Comparison of ENCODE assay signal across 6 cellular contexts in genomic region chr16:16104804-16105141, GRCh38.
A peak's percentile ranks its signal among the peaks of the same experiment; 100 is the strongest.
DNase-seq lines count a peak whose midpoint lies in the region; ATAC-seq, FAIRE-seq and TF ChIP-seq lines count a peak whose summit lies in the region.
"Not testable (repeated sequence)": the region's sequence is repeated elsewhere in the genome, so short reads cannot be mapped to it uniquely, and the experiment has no call there.

No MANE protein-coding gene starts in this region.

- H3K9me2 ChIP-seq in OCI-LY1 (ENCODE audit: low read depth, low read length); SU-DHL-6 (replicated peaks; ENCODE audit: insufficient read depth, low read length): not testable (repeated sequence)

- TF ChIP-seq POLR2A in K562 (conservative IDR thresholded peaks at IDR 0.05); HepG2 (IDR thresholded peaks at IDR 0.05; ENCODE audit: insufficient read depth in 1 of 2, low read depth in 2 of 2, low read length in 2 of 2); sigmoid colon (IDR thresholded peaks at IDR 0.05): not testable (repeated sequence)

- TF ChIP-seq RAD21 in K562 (CRISPR knock-in tag; conservative IDR thresholded peaks at IDR 0.05 in 1 of 2, IDR thresholded peaks at IDR 0.05 in 1 of 2); HepG2 (CRISPR knock-in tag; IDR thresholded peaks at IDR 0.05): not testable (repeated sequence)

- CTCF ChIA-PET in K562 (lab: Yijun Ruan, JAX; ENCODE audit: low intra/inter-chr PET ratio); HepG2 (lab: Yijun Ruan, JAX; ENCODE audit: low intra/inter-chr PET ratio, low total read pairs): not testable (repeated sequence)

- peak overlapping the region in 5 of 11 experiments; percentile 36 to 63 (median 46); a peak in 8 of 22 replicates for H3K27ac ChIP-seq in BLaER1 treated with 17β-estradiol and CSF1 and Interleukin-3, amounts not matched to agents 10 nM and 100 nM
- H3K27ac ChIP-seq in OCI-LY1 (ENCODE audit: low read depth, low read length, poor library complexity, severe bottlenecking) (peak overlapping the region; percentile 94), SU-DHL-6 (ENCODE audit: low read depth, low read length) (peak overlapping the region; percentile 95), sigmoid colon (peak overlapping the region; percentile 12 to 89 (median 34))
- not testable (repeated sequence) for H3K27ac ChIP-seq in K562 (ENCODE audit: extremely low read depth, low read depth, low read length); HepG2 (ENCODE audit: extremely low read length, insufficient read depth, low read length)

- peaks cover 0 to 51% (median 6%) of the 10 kb centered on the region in 11 experiments; a peak in 9 of 22 replicates for H4K20me1 ChIP-seq in BLaER1 treated with 17β-estradiol and CSF1 and Interleukin-3, amounts not matched to agents 10 nM and 100 nM
- not testable (repeated sequence) for H4K20me1 ChIP-seq in OCI-LY1 (ENCODE audit: insufficient read depth, low read length); SU-DHL-6 (ENCODE audit: low read depth, low read length); K562 (replicated peaks; ENCODE audit: control insufficient read depth, insufficient read depth, low read length); HepG2 (ENCODE audit: insufficient read depth, low read length)

- H3K9me3 ChIP-seq in BLaER1 treated with 17β-estradiol and CSF1 and Interleukin-3, amounts not matched to agents 10 nM and 100 nM (replicated peaks in 1 of 11), result peaks cover 0 to 19% (median 4%) of the 10 kb centered on the region in 11 experiments; a peak in 7 of 22 replicates
- not testable (repeated sequence) for H3K9me3 ChIP-seq in OCI-LY1 (ENCODE audit: low read length); SU-DHL-6 (ENCODE audit: insufficient read depth, low read length); K562 (replicated peaks; ENCODE audit: control insufficient read depth, insufficient read depth, low read depth, low read length); HepG2 (ENCODE audit: low read length); sigmoid colon

- not testable (repeated sequence) for BruUV-seq in K562 (replicated peaks; lab: Mats Ljungman, UMichigan); HepG2 (replicated peaks; lab: Mats Ljungman, UMichigan)

- peak overlapping the region in 4 of 11 experiments; percentile 32 to 62 (median 53); a peak in 8 of 22 replicates for H3K9ac ChIP-seq in BLaER1 treated with 17β-estradiol and CSF1 and Interleukin-3, amounts not matched to agents 10 nM and 100 nM
- H3K9ac ChIP-seq in OCI-LY1 (ENCODE audit: low read length), result peak overlapping the region; percentile 55
- peak overlapping the region; percentile 33; the same call in 1 of the 2 replicates for H3K9ac ChIP-seq in SU-DHL-6 (ENCODE audit: low read length)
- H3K9ac ChIP-seq in K562 (ENCODE audit: insufficient read depth in 1 of 2, low read depth in 2 of 2, low read length in 2 of 2); HepG2 (ENCODE audit: insufficient read depth, low read depth, low read length): not testable (repeated sequence)

- DNase-seq in K562 (ENCODE audit: extremely low read depth in 1 of 4, low spot score in 3 of 4); HepG2 (ENCODE audit: low spot score); sigmoid colon: not testable (repeated sequence)

- H3K27me3 ChIP-seq in BLaER1 treated with 17β-estradiol and CSF1 and Interleukin-3, amounts not matched to agents 10 nM and 100 nM; OCI-LY1 (ENCODE audit: insufficient read depth, low read length); SU-DHL-6 (ENCODE audit: low read length); K562 (ENCODE audit: control insufficient read depth in 2 of 2, insufficient read depth in 2 of 2, low read length in 2 of 2); HepG2 (ENCODE audit: control insufficient read depth in 1 of 2, insufficient read depth in 2 of 2, low read length in 2 of 2); sigmoid colon: not testable (repeated sequence)

- peaks cover 19 to 73% (median 64%) of the 10 kb centered on the region in 10 experiments for H3K4me1 ChIP-seq in BLaER1 treated with 17β-estradiol and CSF1 and Interleukin-3, amounts not matched to agents 10 nM and 100 nM
- peaks cover 41% of the 10 kb centered on the region for H3K4me1 ChIP-seq in OCI-LY1 (ENCODE audit: insufficient read depth, low read length, severe bottlenecking)
- H3K4me1 ChIP-seq in K562 (replicated peaks in 1 of 2; ENCODE audit: control insufficient read depth in 2 of 2, insufficient read depth in 2 of 2, low read length in 2 of 2); HepG2 (ENCODE audit: insufficient read depth, low read length): not testable (repeated sequence)
- H3K4me1 ChIP-seq in sigmoid colon, result peaks cover 0 to 43% (median 34%) of the 10 kb centered on the region in 4 donors

- not testable (repeated sequence) for TF ChIP-seq CTCF in OCI-LY1 (IDR thresholded peaks at IDR 0.05; ENCODE audit: low read length); SU-DHL-6 (IDR thresholded peaks at IDR 0.05; ENCODE audit: insufficient read depth, low read length, poor library complexity, severe bottlenecking); K562 (IDR thresholded peaks at IDR 0.05 in 2 of 3, conservative IDR thresholded peaks at IDR 0.05 in 1 of 3; ENCODE audit: insufficient read depth in 2 of 3, low read depth in 1 of 3, low read length in 3 of 3); HepG2 (CRISPR knock-in tag; IDR thresholded peaks at IDR 0.05); sigmoid colon (IDR thresholded peaks at IDR 0.05)

- ATAC-seq in K562, HepG2: not testable (repeated sequence)

- POLR2A ChIA-PET in K562 (lab: Yijun Ruan, JAX), result interaction anchor here (0.6 to 1.5 kb wide), 3 partner anchors 8 to 12 kb away, joined by 4 to 5 read pairs (median 4); no protein-coding TSS in a partner anchor
- POLR2A ChIA-PET in HepG2 (lab: Yijun Ruan, JAX), result not testable (repeated sequence)

- FAIRE-seq in K562 (lab: Jason Lieb, UNC); HepG2 (lab: Jason Lieb, UNC): not testable (repeated sequence)

- intact Hi-C loops in K562 (cut with micrococcal nuclease); HepG2 (cut with micrococcal nuclease; ENCODE audit: unreplicated experiment); sigmoid colon (cut with DNase I): not testable (repeated sequence)

- in situ Hi-C loops in K562 (cut with MboI); HepG2 (cut with HindIII; ENCODE audit: extremely low pct_ligation_motif_present, low pct_unique_long_range_greater_than_20kb): not testable (repeated sequence)

- H3K4me2 ChIP-seq in BLaER1 treated with 17β-estradiol and CSF1 and Interleukin-3, amounts not matched to agents 10 nM and 100 nM, result peak overlapping the region in 10 of 11 experiments; percentile 18 to 85 (median 68); a peak in 18 of 22 replicates
- H3K4me2 ChIP-seq in OCI-LY1 (ENCODE audit: low read length) (peak overlapping the region; percentile 59), SU-DHL-6 (ENCODE audit: low read depth, low read length, poor library complexity, severe bottlenecking) (peak overlapping the region; percentile 59)
- H3K4me2 ChIP-seq in K562 (ENCODE audit: insufficient read depth, low read length); HepG2 (ENCODE audit: low read depth, low read length): not testable (repeated sequence)

- H3K4me3 ChIP-seq in BLaER1 treated with 17β-estradiol and CSF1 and Interleukin-3, amounts not matched to agents 10 nM and 100 nM; K562; HepG2 (replicated peaks in 1 of 3; ENCODE audit: insufficient read depth in 1 of 3, low read depth in 2 of 3, low read length in 3 of 3); sigmoid colon: not testable (repeated sequence)
- H3K4me3 ChIP-seq in OCI-LY1 (ENCODE audit: low read depth, low read length, poor library complexity, severe bottlenecking) (peak overlapping the region; percentile 30), SU-DHL-6 (ENCODE audit: insufficient read depth, low read length, poor library complexity, severe bottlenecking) (peak overlapping the region; percentile 23)

- H3K9me1 ChIP-seq in K562 (ENCODE audit: control insufficient read depth, insufficient read depth, low read length), result not testable (repeated sequence)

- WGBS in K562 (ENCODE audit: insufficient coverage, low coverage, missing lambda C conversion rate), result 100% methylated on average over 10 of the region's 21 CpGs
- WGBS in HepG2 (ENCODE audit: low lambda C conversion rate), result 95% methylated on average over 21 of the region's 21 CpGs
- WGBS in sigmoid colon, 2 donors, result 95 to 96% methylated on average over 21 of the region's 21 CpGs

- not testable (repeated sequence) for TF ChIP-seq EP300 in K562 (IDR thresholded peaks at IDR 0.05; ENCODE audit: low read length); HepG2 (IDR thresholded peaks at IDR 0.05; ENCODE audit: low read depth in 2 of 2, low read length in 2 of 2); HepG2 (CRISPR knock-in tag; IDR thresholded peaks at IDR 0.05; ENCODE audit: borderline replicate concordance); sigmoid colon (IDR thresholded peaks at IDR 0.05)

- H2AFZ ChIP-seq in OCI-LY1 (ENCODE audit: low read length); SU-DHL-6 (ENCODE audit: low read depth, low read length, severe bottlenecking); K562 (ENCODE audit: low read depth, low read length); HepG2 (ENCODE audit: low read length): not testable (repeated sequence)

- not testable (repeated sequence) for H3K79me2 ChIP-seq in OCI-LY1 (ENCODE audit: insufficient read depth, low read length); SU-DHL-6 (ENCODE audit: insufficient read depth, low read length); K562 (ENCODE audit: control insufficient read depth, insufficient read depth, low read length); HepG2 (ENCODE audit: insufficient read depth, low read length)

- peaks cover 74 to 95% (median 83%) of the 10 kb centered on the region in 11 experiments for H3K36me3 ChIP-seq in BLaER1 treated with 17β-estradiol and CSF1 and Interleukin-3, amounts not matched to agents 10 nM and 100 nM
- peaks cover 71% of the 10 kb centered on the region for H3K36me3 ChIP-seq in OCI-LY1 (ENCODE audit: insufficient read depth, low read length)
- not testable (repeated sequence) for H3K36me3 ChIP-seq in SU-DHL-6 (ENCODE audit: low read length)
- peaks cover 60% of the 10 kb centered on the region for H3K36me3 ChIP-seq in K562 (ENCODE audit: control insufficient read depth, insufficient read depth, low read length)
- peaks cover 36 to 65% of the 10 kb centered on the region in 2 experiments for H3K36me3 ChIP-seq in HepG2 (replicated peaks in 1 of 2; ENCODE audit: control insufficient read depth in 1 of 2, insufficient read depth in 2 of 2, low read length in 2 of 2)
- peaks cover 9 to 39% (median 17%) of the 10 kb centered on the region in 4 donors for H3K36me3 ChIP-seq in sigmoid colon

- H3F3A ChIP-seq in OCI-LY1 (ENCODE audit: insufficient read depth, low read length), result not testable (repeated sequence)
- peaks cover 21% of the 10 kb centered on the region for H3F3A ChIP-seq in SU-DHL-6 (ENCODE audit: insufficient read depth)
